8 cellular contexts compared by ENCODE assay signal in genomic region chr1:2391385-2392070, GRCh38. TPM values are rescaled to one million over a fixed set of nuclear protein-coding genes. Genes with fewer than 3 reads are reported as not detected.
DNase-seq lines count a peak whose midpoint lies in the region; ATAC-seq and TF ChIP-seq lines count a peak whose summit lies in the region.

Gene MORN1 (minus strand): TSS chr1:2391554. CDS start chr1:2391533, 21 bp downstream.
Gene RER1 (plus strand): TSS chr1:2391841. CDS start chr1:2395791, 3,950 bp downstream.

- TF ChIP-seq CTCF in BJ (IDR thresholded peaks at IDR 0.05; ENCODE audit: insufficient read depth, low read depth, low read length) = no peak
- TF ChIP-seq CTCF in kidney epithelial cell (IDR thresholded peaks at IDR 0.05; ENCODE audit: insufficient read depth, low read length, poor library complexity, severe bottlenecking) = no peak

- CTCF ChIA-PET in BJ (lab: Yijun Ruan, JAX) = interaction anchor here (0.5 to 3.3 kb wide), 6 partner anchors 10 to 671 kb away, joined by 3 to 28 read pairs (median 4); partner anchors contain the start of gene FAAP20

- POLR2A ChIA-PET in BJ (lab: Charles Lee) = interaction anchor here (0.9 kb wide), 2 partner anchors 164 to 197 kb away, joined by 3 to 4 read pairs; partner anchors contain the start of genes FAAP20 and SKI

- H3K36me3 ChIP-seq in BJ (ENCODE audit: control insufficient read depth, insufficient read depth, low read length) (peaks cover 17% of the 10 kb centered on the region), kidney epithelial cell (ENCODE audit: control insufficient read depth, insufficient read depth, low read length) (no peaks in the 10 kb centered on the region)

- ATAC-seq in HG03457 (IDR thresholded peaks at IDR 0.05; ENCODE audit: unreplicated experiment) = peak; percentile 76

- peak within 1 kb of the TSS; percentile 77 for H3K27ac ChIP-seq in cingulate gyrus (ENCODE audit: low read depth, low read length)

- H3K4me3 ChIP-seq in BJ (ENCODE audit: low read depth, low read length) (peak within 1 kb of the TSS; percentile 85), kidney epithelial cell (ENCODE audit: low read depth, low read length) (peak within 1 kb of the TSS; percentile 87)

- H3K27me3 ChIP-seq in BJ (ENCODE audit: control insufficient read depth, insufficient read depth, low read length) (no peaks in the 10 kb centered on the region), kidney epithelial cell (ENCODE audit: control insufficient read depth, insufficient read depth, low read length) (no peaks in the 10 kb centered on the region)

- DNase-seq in BJ (ENCODE audit: low read depth) (peak; percentile 90), GM19240 (ENCODE audit: insufficient read length, low spot score) (peak; percentile 99), NCI-H524 (lab: John Stamatoyannopoulos, UW) (peak; percentile 93 to 97), kidney epithelial cell (ENCODE audit: low read depth) (peak; percentile 86)
- peak; percentile 98 for DNase-seq in activated CD4-positive, alpha-beta T cell treated with anti-CD3 and anti-CD28 coated beads for 4 hours
- peak; percentile 99 for DNase-seq in stimulated activated CD4-positive, alpha-beta T cell treated with anti-CD3 and anti-CD28 coated beads, Interleukin-15, amount 100 ng/mL, for 24 hours

RNA-seq across cellular contexts. Expression of gene MORN1, which starts in this region (rescaled TPM):
- 3.7 and 4.3 TPM in 2 replicates for polyA plus RNA-seq in BJ (2011; rRNA removed)
- 5.5 and 10.5 TPM in 2 replicates for polyA minus RNA-seq in BJ (2011; rRNA and poly(A)+ RNA removed)
- 7.7 and 8.4 TPM in 2 replicates for total RNA-seq in kidney epithelial cell

RNA-seq across cellular contexts. Expression of gene RER1, which starts in this region (rescaled TPM):
- 255 and 354 TPM in 2 replicates for polyA plus RNA-seq in BJ (2011; rRNA removed)
- polyA minus RNA-seq in BJ (2011; rRNA and poly(A)+ RNA removed) = 140 and 222 TPM in 2 replicates
- total RNA-seq in kidney epithelial cell = 79.1 and 92.8 TPM in 2 replicates

Comparison
In these comparisons a context has a peak if more than half of its experiments do, and no peak if none do; other contexts are left out.
1. Peak in every context shown above with its lines: DNase-seq, ATAC-seq, H3K4me3 ChIP-seq and H3K27ac ChIP-seq.